ENCODE assay signal across 8 cellular contexts in the genomic region with DNA sequence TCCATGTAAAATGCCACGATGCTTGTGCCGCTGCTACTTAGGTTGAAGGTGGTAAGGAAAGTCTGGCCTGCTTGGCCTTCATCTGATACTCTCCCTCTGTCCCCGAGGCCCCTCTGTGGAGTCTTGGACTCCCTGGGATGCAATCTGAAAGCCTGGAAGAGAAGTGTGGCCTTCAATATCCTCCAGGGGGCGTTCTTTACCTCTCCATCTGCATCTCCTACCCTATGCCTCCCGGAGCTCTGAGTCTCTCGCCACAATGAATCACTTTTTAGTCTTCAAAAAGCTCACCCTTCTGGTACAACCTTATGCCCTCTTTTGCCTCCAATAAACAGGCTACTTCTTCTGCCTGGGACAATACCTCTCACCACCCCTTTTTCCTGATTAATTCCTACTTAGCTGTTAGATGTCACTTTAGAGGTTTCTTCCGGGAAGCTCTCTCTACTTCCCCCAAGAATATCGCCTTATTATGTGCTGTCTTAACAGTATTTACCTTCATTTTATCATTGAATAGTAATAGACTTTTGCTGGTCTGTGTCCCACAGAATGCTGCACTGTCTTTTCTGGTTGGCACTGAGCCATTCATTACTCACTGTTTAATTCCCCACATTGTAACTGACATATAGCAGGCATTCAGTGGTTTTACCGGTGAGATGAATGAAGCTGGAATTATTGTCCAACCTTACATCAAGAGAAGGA. TPM values are rescaled to one million over a fixed set of nuclear protein-coding genes. Genes with fewer than 3 reads are reported as not detected.
DNase-seq lines count a peak whose midpoint lies in the region; ATAC-seq, FAIRE-seq and TF ChIP-seq lines count a peak whose summit lies in the region.

No MANE protein-coding gene starts in this region.

- H3K9me3 ChIP-seq in Panc1 (ENCODE audit: control insufficient read depth, insufficient read depth, low read depth, low read length), result no peaks in the 10 kb centered on the region

- no peaks in the 10 kb centered on the region for H3K79me2 ChIP-seq in ACC112 (ENCODE audit: control insufficient read depth, insufficient read depth, low read length, unreplicated experiment)

- intact Hi-C loops in Panc1 (cut with micrococcal nuclease; ENCODE audit: unreplicated experiment), result loop anchor here (2.0 to 10.0 kb wide), 2 partner anchors 225 to 645 kb away; no protein-coding TSS in a partner anchor

- peak; percentile 96 for TF ChIP-seq CTCF in Panc1 (IDR thresholded peaks at IDR 0.05)
- TF ChIP-seq CTCF in foreskin keratinocyte (conservative IDR thresholded peaks at IDR 0.05), result peak; percentile 94

- peak; percentile 72 for FAIRE-seq in GM12891 (lab: Jason Lieb, UNC)

- POLR2A ChIA-PET in Panc1 (lab: Charles Lee), result interaction anchor here (0.6 kb wide), 1 partner anchor 228 kb away, joined by 3 read pairs; no protein-coding TSS in a partner anchor

- in situ Hi-C loops in Panc1 (cut with HindIII; ENCODE audit: low pct_unique_long_range_greater_than_20kb, low sequenced_read_pairs), result no loop called here

- peak overlapping the region; percentile 46; the same call in 1 of the 2 replicates for H3K4me3 ChIP-seq in ACC112 (ENCODE audit: low read depth, low read length)
- peak overlapping the region in 1 of 2 experiments; percentile 12; a peak in 1 of 4 replicates for H3K4me3 ChIP-seq in Panc1 (ENCODE audit: low read depth in 2 of 2, low read length in 2 of 2)

- BruUV-seq in Panc1 (replicated peaks; lab: Mats Ljungman, UMichigan), result no TSS peak

- no peaks in the 10 kb centered on the region; the same call in 1 of the 2 replicates for H3K27me3 ChIP-seq in ACC112 (ENCODE audit: insufficient read depth, low read length)
- no peaks in the 10 kb centered on the region; the same call in 1 of the 2 replicates for H3K27me3 ChIP-seq in Panc1 (ENCODE audit: control insufficient read depth, insufficient read depth, low read length)
- H3K27me3 ChIP-seq in foreskin keratinocyte, result no peaks in the 10 kb centered on the region

- peak overlapping the region; percentile 82 for H2AFZ ChIP-seq in ACC112 (ENCODE audit: low read length, unreplicated experiment)

- H3K36me3 ChIP-seq in ACC112 (ENCODE audit: insufficient read depth, low read length), result no peaks in the 10 kb centered on the region
- H3K36me3 ChIP-seq in Panc1 (ENCODE audit: control insufficient read depth, insufficient read depth, low read length), result no peaks in the 10 kb centered on the region

- no peak for DNase-seq in GM12891 (ENCODE audit: insufficient read length, low spot score)
- DNase-seq in HuH-7.5 (ENCODE audit: low spot score), result peak; percentile 55
- peak; percentile 51 for DNase-seq in Panc1 (ENCODE audit: low read depth, low spot score)
- DNase-seq in activated gamma-delta T cell treated with anti-CD3 and anti-CD28 coated beads, Interleukin-2, amount 50 U/mL, for 16 hours (ENCODE audit: low read depth), result peak; percentile 29
- DNase-seq in foreskin keratinocyte, result peak; percentile 74 to 87
- peak; percentile 4 for DNase-seq in occipital lobe (lab: John Stamatoyannopoulos, UW)

- H3K4me1 ChIP-seq in ACC112 (ENCODE audit: control insufficient read depth, insufficient read depth, low read length, unreplicated experiment) (peaks cover 5% of the 10 kb centered on the region), Panc1 (ENCODE audit: control insufficient read depth, insufficient read depth, low read length) (peaks cover 3% of the 10 kb centered on the region; the same call in 1 of the 2 replicates), foreskin keratinocyte (peaks cover 6% of the 10 kb centered on the region)

- no peak for TF ChIP-seq POLR2A in GM12891 (IDR thresholded peaks at IDR 0.05; ENCODE audit: low read depth, low read length)

- CTCF ChIA-PET in Panc1 (lab: Charles Lee), result interaction anchor here (0.5 to 1.6 kb wide), 8 partner anchors 10 to 227 kb away, joined by 3 to 10 read pairs (median 4); a partner anchor contains a TSS

- H3K27ac ChIP-seq in ACC112 (ENCODE audit: low read depth, low read length) (peak overlapping the region; percentile 37; the same call in 1 of the 2 replicates), Panc1 (ENCODE audit: low read length) (no peak overlapping the region), foreskin keratinocyte (peak overlapping the region; percentile 19)

- ATAC-seq in Panc1, result peak; percentile 98
- peak; percentile 96 for ATAC-seq in foreskin keratinocyte
- no peak for ATAC-seq in HG02763 (IDR thresholded peaks at IDR 0.05; ENCODE audit: unreplicated experiment)

TF ChIP-seq in GM12891, 5 proteins besides CTCF, POLR2A, EP300 and RAD21:
- TF ChIP-seq POU2F2 (IDR thresholded peaks at IDR 0.05; ENCODE audit: low read depth, low read length), result no peak
- TF ChIP-seq POLR2AphosphoS5 (IDR thresholded peaks at IDR 0.05; ENCODE audit: low read depth, low read length), result no peak
- no peak for TF ChIP-seq SPI1 (IDR thresholded peaks at IDR 0.05; ENCODE audit: low read depth, low read length)
- no peak for TF ChIP-seq TAF1 (IDR thresholded peaks at IDR 0.05; ENCODE audit: low read depth, low read length)
- no peak for TF ChIP-seq PAX5 (IDR thresholded peaks at IDR 0.05; ENCODE audit: insufficient read depth, low read length, severe bottlenecking)

RNA-seq across cellular contexts. Expression of a gene that starts 13.9 kb away (rescaled TPM):
- 10.9 TPM for polyA plus RNA-seq in GM12891 (2012; ENCODE audit: low read depth, missing spikeins)
- total RNA-seq in Panc1 (2021; ENCODE audit: unreplicated experiment) (51.4 TPM), foreskin keratinocyte (37.1 and 41.1 TPM in 2 replicates), occipital lobe (76.1 TPM)
- 26.9 TPM for polyA plus RNA-seq in Panc1 (2012; ENCODE audit: insufficient read length)
- 28.6 and 32.8 TPM in 2 replicates for polyA plus RNA-seq in foreskin keratinocyte

RNA-seq across cellular contexts. Expression of a gene that starts 21.0 kb away (rescaled TPM):
- 13.7 TPM for polyA plus RNA-seq in GM12891 (2012; ENCODE audit: low read depth, missing spikeins)
- total RNA-seq in Panc1 (2021; ENCODE audit: unreplicated experiment) (32.3 TPM), foreskin keratinocyte (109 and 116 TPM in 2 replicates), occipital lobe (0.31 TPM)
- polyA plus RNA-seq in Panc1 (2012; ENCODE audit: insufficient read length), result 8.2 TPM
- polyA plus RNA-seq in foreskin keratinocyte, result 19.2 and 21.0 TPM in 2 replicates

Comparison
In these comparisons a context has a peak if more than half of its experiments do, and no peak if none do; other contexts are left out.
1. RNA of a gene that starts 21.0 kb away (total RNA-seq): 109 to 116 TPM in foreskin keratinocyte and 32.3 TPM in Panc1 (single experiment); 0.31 TPM in occipital lobe (single experiment); every median in the first group is over 10 times any median in the second.